Comparison of ENCODE assay signal across 12 cellular contexts in the genomic region with DNA sequence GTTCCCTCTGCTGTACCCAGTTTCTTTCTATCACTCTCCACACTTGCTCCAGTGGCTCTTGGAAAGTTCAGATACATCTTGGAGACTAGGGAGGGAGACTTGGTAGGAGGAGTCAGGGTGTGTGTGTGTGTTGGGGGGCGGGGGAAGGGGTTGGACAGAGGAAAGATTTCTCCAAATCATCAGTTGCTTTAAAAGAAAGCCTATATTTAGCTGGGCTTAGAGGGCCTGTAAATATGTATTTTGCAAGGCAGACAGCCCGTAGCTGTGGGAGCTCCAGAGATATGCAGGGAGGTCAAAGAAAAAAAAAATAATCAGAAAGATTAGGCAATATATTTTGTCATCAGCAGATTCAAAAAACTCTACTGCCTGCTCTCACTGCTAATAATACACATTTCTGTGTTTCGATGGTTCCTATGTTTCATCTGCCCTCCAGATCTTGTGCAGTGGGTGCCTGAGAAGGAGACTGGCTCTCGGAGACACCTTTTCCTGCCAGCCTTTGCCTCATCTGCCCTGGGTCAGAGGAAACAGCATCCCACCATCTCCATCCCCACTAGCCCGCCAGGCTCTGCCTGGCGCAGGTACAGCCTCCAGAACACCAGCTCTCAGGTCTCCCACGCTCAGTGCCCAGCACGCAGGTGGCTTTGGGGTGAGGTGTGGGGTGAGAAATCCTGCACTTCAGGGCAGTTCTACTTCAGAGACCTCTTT. TPM values are rescaled to one million over a fixed set of nuclear protein-coding genes. Genes with fewer than 3 reads are reported as not detected.
A peak's percentile ranks its signal among the peaks of the same experiment; 100 is the strongest.
DNase-seq lines count a peak whose midpoint lies in the region; ATAC-seq and TF ChIP-seq lines count a peak whose summit lies in the region.
"Had no signal": no experiment of that assay in that cellular context is flagged by ENCODE, and none has a peak within 500 bp of the region (broad histone marks: within the 10 kb centered on the region; RNA-seq: fewer than 3 reads in every experiment).

No MANE protein-coding gene starts in this region.

- H3K36me3 ChIP-seq in esophagus muscularis mucosa (no peaks in the 10 kb centered on the region), sigmoid colon (no peaks in the 10 kb centered on the region)

- TF ChIP-seq EP300 in esophagus muscularis mucosa (IDR thresholded peaks at IDR 0.05) (no peak), sigmoid colon (IDR thresholded peaks at IDR 0.05) (no peak)

- no peak for TF ChIP-seq CTCF in esophagus muscularis mucosa (IDR thresholded peaks at IDR 0.05)
- TF ChIP-seq CTCF in sigmoid colon (IDR thresholded peaks at IDR 0.05): no peak

- H3K4me1 ChIP-seq in esophagus muscularis mucosa (peaks cover 44 to 53% (median 52%) of the 10 kb centered on the region in 4 donors), sigmoid colon (peaks cover 0 to 45% (median 41%) of the 10 kb centered on the region in 4 donors)
- H3K4me1 ChIP-seq: foreskin keratinocyte had no signal

- H3K4me3 ChIP-seq in esophagus muscularis mucosa: no peak overlapping the region
- H3K4me3 ChIP-seq in sigmoid colon: no peak overlapping the region

- H3K9me3 ChIP-seq in esophagus muscularis mucosa: no peaks in the 10 kb centered on the region
- H3K9me3 ChIP-seq in sigmoid colon: no peaks in the 10 kb centered on the region

- TF ChIP-seq POLR2A in esophagus muscularis mucosa (IDR thresholded peaks at IDR 0.05; ENCODE audit: low read depth) (no peak), sigmoid colon (IDR thresholded peaks at IDR 0.05) (no peak)

- in situ Hi-C loops in ACHN (cut with HindIII; ENCODE audit: low pct_ligation_motif_present, low pct_unique_long_range_greater_than_20kb, low sequenced_read_pairs): no loop called here

- H3K27ac ChIP-seq in esophagus muscularis mucosa (replicated peaks in 1 of 4) (peak overlapping the region; percentile 87 to 95 (median 94)), sigmoid colon (peak overlapping the region; percentile 89 to 95 (median 92))
- H3K27ac ChIP-seq: foreskin keratinocyte had no signal

- H3K27me3 ChIP-seq in esophagus muscularis mucosa (no peaks in the 10 kb centered on the region), sigmoid colon (no peaks in the 10 kb centered on the region)
- H3K27me3 ChIP-seq: foreskin keratinocyte had no signal

- ATAC-seq in GM21529 (IDR thresholded peaks at IDR 0.05; ENCODE audit: unreplicated experiment): no peak
- ATAC-seq in HG03175 (IDR thresholded peaks at IDR 0.05; ENCODE audit: unreplicated experiment): no peak
- ATAC-seq: foreskin keratinocyte had no signal

- 64% methylated on average over 8 of the region's 8 CpGs for WGBS in esophagus muscularis mucosa
- 78 to 91% methylated on average over 8 of the region's 8 CpGs for WGBS in sigmoid colon, 2 donors

- intact Hi-C loops in esophagus muscularis mucosa (cut with DNase I): no loop called here
- intact Hi-C loops in sigmoid colon (cut with DNase I): no loop called here

- DNase-seq in EH (ENCODE audit: low read depth) (peak; percentile 72), NCI-H2227 treated with DMSO at 0.1 percent for 48 hours (lab: John Stamatoyannopoulos, UW) (peak; percentile 57), esophagus muscularis mucosa (ENCODE audit: extremely low spot score) (no peak), sigmoid colon (no peak), NCI-H1092 (lab: John Stamatoyannopoulos, UW) (no peak), ACHN (no peak)
- DNase-seq: activated naive CD4-positive, alpha-beta T cell treated with anti-CD3 and anti-CD28 coated beads, Interleukin-2, amount 50 U/mL, for 16 hours; foreskin keratinocyte; NCI-H1930; nucleus accumbens had no signal

RNA-seq across cellular contexts. Expression of a gene that starts 4.8 kb away (rescaled TPM):
- total RNA-seq in esophagus muscularis mucosa (10 to 100 TPM; 20.2 to 46.3 (median 37.5) TPM), sigmoid colon (10 to 100 TPM; 15.3 to 18.8 (median 16.8) TPM)
- polyA plus RNA-seq in sigmoid colon: 10 to 100 TPM in 2 of 3 donors, 1 to 10 TPM in 1; 9.0 to 38.7 (median 10.9) TPM

RNA-seq across cellular contexts. Expression of a gene that starts 10.5 kb away (rescaled TPM):
- total RNA-seq in esophagus muscularis mucosa: 100 to 1,000 TPM in 1 of 4 donors, 10 to 100 TPM in 3; 72.7 to 145 (median 82.8) TPM
- total RNA-seq in sigmoid colon: 10 to 100 TPM; 27.3 to 80.1 (median 56.1) TPM
- 1 to 10 TPM; 2.5 to 7.2 (median 4.6) TPM for polyA plus RNA-seq in sigmoid colon
- total RNA-seq: foreskin keratinocyte had no signal
- polyA plus RNA-seq: foreskin keratinocyte had no signal

RNA-seq across cellular contexts. Expression of a gene that starts 25.3 kb away (rescaled TPM):
- total RNA-seq in esophagus muscularis mucosa (1 to 10 TPM in 3 of 4 donors, under 1 TPM in 1; 0.98 to 1.8 (median 1.5) TPM), sigmoid colon (1 to 10 TPM in 1 of 4 donors, under 1 TPM in 3; 0.16 to 2.5 (median 0.63) TPM)
- 1 to 10 TPM in 2 of 3 donors, under 1 TPM in 1; 0.92 to 1.3 (median 1.2) TPM for polyA plus RNA-seq in sigmoid colon

RNA-seq across cellular contexts. Expression of a gene that starts 46.2 kb away (rescaled TPM):
- 100 to 1,000 TPM in 1 of 4 donors, 10 to 100 TPM in 3; 20.7 to 123 (median 41.5) TPM for total RNA-seq in esophagus muscularis mucosa
- total RNA-seq in sigmoid colon: 100 to 1,000 TPM in 1 of 4 donors, 10 to 100 TPM in 3; 43.6 to 459 (median 71.4) TPM
- polyA plus RNA-seq in sigmoid colon: 10 to 100 TPM in 2 of 3 donors, 1 to 10 TPM in 1; 7.8 to 96.7 (median 10.2) TPM

Comparison
In these comparisons a context has a peak if more than half of its experiments do, and no peak if none do; other contexts are left out.
1. DNase-seq: peak in EH (single experiment) and NCI-H2227 treated with DMSO at 0.1 percent for 48 hours (single experiment); none in esophagus muscularis mucosa (single experiment), sigmoid colon (single experiment), NCI-H1092 (single experiment) and ACHN (single experiment).